ENCODE assay signal across 8 cellular contexts in the genomic region with DNA sequence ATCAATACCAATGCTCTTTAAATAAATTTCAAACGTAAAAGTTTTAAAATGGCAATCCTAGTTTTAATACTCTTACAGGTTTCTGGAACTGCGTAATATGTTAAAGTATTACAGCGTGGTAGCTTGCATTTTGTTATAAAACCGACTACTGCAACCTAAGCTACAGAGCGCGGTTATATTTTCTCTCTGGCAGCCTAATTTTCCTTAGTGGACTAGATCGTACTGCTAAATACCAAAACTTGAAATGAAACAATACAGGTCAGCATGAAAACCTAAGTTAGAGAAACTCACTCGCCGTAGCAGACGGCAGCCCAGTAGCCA. TPM values are rescaled to one million over a fixed set of nuclear protein-coding genes. Genes with fewer than 3 reads are reported as not detected.
DNase-seq lines count a peak whose midpoint lies in the region; ATAC-seq, FAIRE-seq and TF ChIP-seq lines count a peak whose summit lies in the region.

No MANE protein-coding gene starts in this region.

- TF ChIP-seq POLR2A in HCT116 (IDR thresholded peaks at IDR 0.05; ENCODE audit: borderline replicate concordance, extremely low read depth, insufficient read depth, insufficient read length), result no peak

- H3K79me2 ChIP-seq in HCT116 (ENCODE audit: insufficient read depth, low read length), result peaks cover 29% of the 10 kb centered on the region

- no peaks in the 10 kb centered on the region for H4K20me1 ChIP-seq in HCT116 (ENCODE audit: insufficient read depth)

- H3K4me3 ChIP-seq in HCT116 (replicated peaks in 1 of 2; ENCODE audit: low read depth in 1 of 2, low read length in 2 of 2) (peak overlapping the region; percentile 65 to 68), iPS-20b (ENCODE audit: low read length) (peak overlapping the region; percentile 48)

- peak overlapping the region; percentile 92 for H3K4me3 Mint-ChIP-seq in activated T-helper 17 cell treated with anti-CD3 and anti-CD28 coated beads, Interleukin-2, amount 50 U/mL, for 72 hours
- H3K4me3 Mint-ChIP-seq in stimulated activated naive B cell treated with anti-CD40 and anti-IgM and Interleukin-4, amounts not matched to agents 10 μg/mL and 1 μg/mL and 100 μg/mL, for 72 hours, result peak overlapping the region; percentile 89 to 91

- ATAC-seq in HCT116, result no peak
- no peak for ATAC-seq in activated T-helper 17 cell treated with anti-CD3 and anti-CD28 coated beads, Interleukin-2, amount 50 U/mL, for 72 hours (replicated peaks)
- ATAC-seq in stimulated activated naive B cell treated with anti-CD40 and anti-IgM and Interleukin-4, amounts not matched to agents 10 μg/mL and 1 μg/mL and 100 μg/mL, for 72 hours (replicated peaks), result no peak
- no peak for ATAC-seq in GM19351 (IDR thresholded peaks at IDR 0.05; ENCODE audit: unreplicated experiment)

- no peak overlapping the region for H2AFZ ChIP-seq in HCT116 (ENCODE audit: low read depth, low read length, poor library complexity, severe bottlenecking)

- peak overlapping the region; percentile 89 for H3K27ac Mint-ChIP-seq in activated T-helper 17 cell treated with anti-CD3 and anti-CD28 coated beads, Interleukin-2, amount 50 U/mL, for 72 hours
- peak overlapping the region; percentile 88 for H3K27ac Mint-ChIP-seq in stimulated activated naive B cell treated with anti-CD40 and anti-IgM and Interleukin-4, amounts not matched to agents 10 μg/mL and 1 μg/mL and 100 μg/mL, for 72 hours

- no peaks in the 10 kb centered on the region for H3K9me3 Mint-ChIP-seq in activated T-helper 17 cell treated with anti-CD3 and anti-CD28 coated beads, Interleukin-2, amount 50 U/mL, for 72 hours
- no peaks in the 10 kb centered on the region for H3K9me3 Mint-ChIP-seq in stimulated activated naive B cell treated with anti-CD40 and anti-IgM and Interleukin-4, amounts not matched to agents 10 μg/mL and 1 μg/mL and 100 μg/mL, for 72 hours

- H3K4me1 Mint-ChIP-seq in activated T-helper 17 cell treated with anti-CD3 and anti-CD28 coated beads, Interleukin-2, amount 50 U/mL, for 72 hours, result peaks cover 28% of the 10 kb centered on the region
- H3K4me1 Mint-ChIP-seq in stimulated activated naive B cell treated with anti-CD40 and anti-IgM and Interleukin-4, amounts not matched to agents 10 μg/mL and 1 μg/mL and 100 μg/mL, for 72 hours, result peaks cover 10 to 24% of the 10 kb centered on the region in 2 donors

- H3K27me3 ChIP-seq in HCT116 (ENCODE audit: insufficient read depth, low read length) (no peaks in the 10 kb centered on the region), iPS-20b (ENCODE audit: insufficient read depth, low read length) (peaks cover 81% of the 10 kb centered on the region)

- POLR2A ChIA-PET in HCT116 (lab: Charles Lee), result no interaction called here

- peak overlapping the region; percentile 70; the same call in 1 of the 2 replicates for H3K27ac ChIP-seq in HCT116 (ENCODE audit: low read depth, low read length)
- H3K27ac ChIP-seq in iPS-20b (ENCODE audit: low read length), result no peak overlapping the region

- CTCF ChIA-PET in HCT116 (lab: Charles Lee), result interaction anchor here (0.7 kb wide), 1 partner anchor 66 kb away, joined by 3 read pairs; no protein-coding TSS in a partner anchor

- no peak for TF ChIP-seq CTCF in HCT116 (IDR thresholded peaks at IDR 0.05 in 2 of 3, conservative IDR thresholded peaks at IDR 0.05 in 1 of 3; ENCODE audit: borderline replicate concordance in 1 of 3, insufficient read depth in 1 of 3, low read depth in 2 of 3, low read length in 2 of 3)

- TF ChIP-seq RAD21 in HCT116 (IDR thresholded peaks at IDR 0.05; ENCODE audit: low read depth), result no peak

- H3K4me2 ChIP-seq in HCT116 (ENCODE audit: low read length), result peak overlapping the region; percentile 84

- H3K36me3 ChIP-seq in HCT116 (ENCODE audit: control insufficient read depth in 1 of 2, insufficient read depth in 2 of 2, low read length in 2 of 2) (peaks cover 5 to 10% of the 10 kb centered on the region in 2 experiments; a peak in 2 of 4 replicates), iPS-20b (ENCODE audit: insufficient read depth, low read depth, low read length) (0 out of 2 replicates have a peak, but pooled peaks cover 5% of the 10 kb centered on the region)

- intact Hi-C loops in HCT116 (cut with micrococcal nuclease), result loop anchor here (5.0 kb wide), 1 partner anchor 339 kb away; a partner anchor contains a TSS

- RAD21 ChIA-PET in HCT116 (lab: Charles Lee; ENCODE audit: low non-redundant PET in 1 of 2, low total read pairs in 2 of 2, uncharacterized antibody in 2 of 2, unreplicated experiment in 2 of 2), result no interaction called here

- H3K9me3 ChIP-seq in HCT116 (ENCODE audit: control insufficient read depth in 1 of 2, insufficient read depth in 1 of 2, low read depth in 1 of 2, low read length in 2 of 2) (no peaks in the 10 kb centered on the region), iPS-20b (ENCODE audit: insufficient read depth, low read depth, low read length) (no peaks in the 10 kb centered on the region)

- no peaks in the 10 kb centered on the region for H3K27me3 Mint-ChIP-seq in activated T-helper 17 cell treated with anti-CD3 and anti-CD28 coated beads, Interleukin-2, amount 50 U/mL, for 72 hours
- H3K27me3 Mint-ChIP-seq in stimulated activated naive B cell treated with anti-CD40 and anti-IgM and Interleukin-4, amounts not matched to agents 10 μg/mL and 1 μg/mL and 100 μg/mL, for 72 hours, result no peaks in the 10 kb centered on the region

- no peak for FAIRE-seq in HTR-8/SVneo (lab: Jason Lieb, UNC)

- BruUV-seq in HCT116 (replicated peaks; lab: Mats Ljungman, UMichigan), result TSS peak; percentile 56

- H3K9me2 ChIP-seq in HCT116 (ENCODE audit: insufficient read depth), result no peaks in the 10 kb centered on the region

- H3K4me1 ChIP-seq in HCT116 (ENCODE audit: control insufficient read depth in 1 of 2, insufficient read depth in 2 of 2, low read length in 2 of 2) (peaks cover 10 to 15% of the 10 kb centered on the region in 2 experiments; a peak in 3 of 4 replicates), iPS-20b (ENCODE audit: insufficient read depth, low read length) (peaks cover 8% of the 10 kb centered on the region; the same call in 1 of the 2 replicates)

- DNase-seq in HCT116 (ENCODE audit: low read depth, low spot score) (no peak), D341Med (ENCODE audit: low spot score) (no peak), kidney tubule cell (ENCODE audit: low spot score) (no peak), HTR-8/SVneo (ENCODE audit: insufficient read length, low spot score) (no peak)
- DNase-seq in stimulated activated naive B cell treated with anti-CD40 and anti-IgM and Interleukin-4, amounts not matched to agents 10 μg/mL and 1 μg/mL and 100 μg/mL, for 72 hours, result no peak

- H3K36me3 Mint-ChIP-seq in activated T-helper 17 cell treated with anti-CD3 and anti-CD28 coated beads, Interleukin-2, amount 50 U/mL, for 72 hours (ENCODE audit: low read depth), result peaks cover 54% of the 10 kb centered on the region
- peaks cover 6 to 10% of the 10 kb centered on the region in 2 donors for H3K36me3 Mint-ChIP-seq in stimulated activated naive B cell treated with anti-CD40 and anti-IgM and Interleukin-4, amounts not matched to agents 10 μg/mL and 1 μg/mL and 100 μg/mL, for 72 hours

- H3K9ac ChIP-seq in HCT116 (ENCODE audit: low read length), result peak overlapping the region; percentile 55
- H3K9ac ChIP-seq in iPS-20b (ENCODE audit: low read depth, low read length), result no peak overlapping the region

TF ChIP-seq in HCT116, 20 proteins besides CTCF, POLR2A, EP300 and RAD21:
- TF ChIP-seq ZFX (IDR thresholded peaks at IDR 0.05), result no peak
- TF ChIP-seq JUND (IDR thresholded peaks at IDR 0.05), result no peak
- TF ChIP-seq CBX3 (IDR thresholded peaks at IDR 0.05; ENCODE audit: low read depth), result no peak
- no peak for TF ChIP-seq SP1 (IDR thresholded peaks at IDR 0.05; ENCODE audit: low read depth)
- no peak for TF ChIP-seq EZH2 (IDR thresholded peaks at IDR 0.05)

RNA-seq across cellular contexts. Expression of a gene that starts 1.2 kb away (rescaled TPM):
- 9.7 TPM for total RNA-seq in HCT116 (2021; ENCODE audit: unreplicated experiment)
- 7.9 and 9.0 TPM in 2 replicates for polyA plus RNA-seq in HCT116 (2012)
- 10 to 100 TPM; 19.2 to 19.4 TPM for total RNA-seq in activated T-helper 17 cell treated with anti-CD3 and anti-CD28 coated beads, Interleukin-2, amount 50 U/mL, for 72 hours

RNA-seq across cellular contexts. Expression of a gene that starts 1.6 kb away (rescaled TPM):
- total RNA-seq in HCT116 (2021; ENCODE audit: unreplicated experiment), result 124 TPM
- 44.8 and 48.7 TPM in 2 replicates for polyA plus RNA-seq in HCT116 (2012)
- total RNA-seq in activated T-helper 17 cell treated with anti-CD3 and anti-CD28 coated beads, Interleukin-2, amount 50 U/mL, for 72 hours, result 10 to 100 TPM; 35.6 to 48.3 TPM
